Comparison of ENCODE assay signal across 9 cellular contexts in genomic region chr7:90495241-90495640, GRCh38. TPM values are rescaled to one million over a fixed set of nuclear protein-coding genes. Genes with fewer than 3 reads are reported as not detected.
"Had no signal": no experiment of that assay in that cellular context is flagged by ENCODE, and none has a peak within 500 bp of the region (broad histone marks: within the 10 kb centered on the region; RNA-seq: fewer than 3 reads in every experiment).

No MANE protein-coding gene starts in this region.

- H3K4me2 ChIP-seq: GM23338 had no signal

- ATAC-seq: GM23338 had no signal

- DNase-seq: H9, HCEC 1CT, KBM-7 had no signal

- H2AFZ ChIP-seq: GM23338 had no signal

- H3K4me3 ChIP-seq: GM23338 had no signal

- FAIRE-seq: H1, H54, HTR-8/SVneo had no signal

RNA-seq across cellular contexts. Expression of gene PTTG1IP2, which starts 25.8 kb away (rescaled TPM):
- total RNA-seq: GM23338, H1, H9, HT-29 had no signal
- polyA plus RNA-seq: GM23338, H1, IgD-negative memory B cell had no signal
